Comparison of ENCODE assay signal across 14 cellular contexts in the genomic region with DNA sequence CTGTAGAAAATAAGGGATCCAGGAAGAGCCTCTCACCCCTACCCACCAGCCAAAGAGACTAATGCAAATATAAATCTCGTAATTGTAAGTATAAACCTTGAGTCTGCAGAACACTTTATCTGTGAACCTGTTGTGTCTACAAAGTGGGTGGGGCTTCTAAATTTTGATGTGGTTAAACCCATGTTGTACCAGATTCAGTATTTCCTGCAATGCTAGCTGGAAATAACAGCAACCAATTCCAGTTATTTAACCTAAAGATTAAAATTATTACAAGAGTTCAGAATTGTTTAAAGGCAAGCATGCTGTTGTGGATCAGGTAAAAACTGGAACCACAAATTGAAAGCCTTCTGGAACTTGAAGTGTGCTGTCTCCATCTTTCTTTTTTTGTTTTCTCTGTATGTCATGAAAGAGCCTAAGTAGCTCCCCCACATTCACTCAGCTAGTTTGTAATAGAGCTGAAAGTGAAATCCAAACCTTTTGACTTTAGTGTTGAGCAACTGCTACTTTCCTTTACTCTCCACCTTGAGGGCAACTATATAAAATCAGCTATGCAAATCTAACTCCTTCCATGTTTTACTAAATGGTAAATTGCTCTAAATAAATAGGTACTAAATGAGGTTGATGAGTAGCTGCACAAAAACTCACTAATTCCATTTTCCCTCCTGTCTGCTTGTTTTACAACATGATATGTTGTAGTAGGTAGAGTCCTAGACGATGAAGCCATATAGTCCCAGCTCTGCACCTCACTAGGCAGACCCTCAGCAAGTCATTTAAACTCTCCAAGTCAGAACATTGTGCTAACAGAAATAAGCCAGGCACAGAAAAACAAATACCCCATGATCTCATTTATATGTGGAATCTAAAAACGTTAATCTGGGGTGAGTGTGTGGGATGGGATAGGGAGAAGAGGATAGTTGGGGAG. TPM values are rescaled to one million over a fixed set of nuclear protein-coding genes. Genes with fewer than 3 reads are reported as not detected.
DNase-seq lines count a peak whose midpoint lies in the region; ATAC-seq and TF ChIP-seq lines count a peak whose summit lies in the region.
"Had no signal": no experiment of that assay in that cellular context is flagged by ENCODE, and none has a peak within 500 bp of the region (broad histone marks: within the 10 kb centered on the region; RNA-seq: fewer than 3 reads in every experiment).

No MANE protein-coding gene starts in this region.

- peak; percentile 88 for ATAC-seq in activated CD4-positive, alpha-beta T cell treated with anti-CD3 and anti-CD28 coated beads for 36 hours
- ATAC-seq in GM21717 (IDR thresholded peaks at IDR 0.05; ENCODE audit: unreplicated experiment) = peak; percentile 73

- POLR2A ChIA-PET in activated CD4-positive, alpha-beta T cell treated with anti-CD3 and anti-CD28 coated beads for 36 hours (lab: Charles Lee) = interaction anchor here (0.9 to 1.2 kb wide), 2 partner anchors 9 to 42 kb away, joined by 4 to 7 read pairs; no protein-coding TSS in a partner anchor
- POLR2A ChIA-PET in activated CD4-positive, alpha-beta memory T cell treated with anti-CD3 and anti-CD28 coated beads, Interleukin-2, amount 10 ng/mL, durations not matched to agents 7 days and 5 days (lab: Charles Lee) = interaction anchor here (0.8 to 3.8 kb wide), 10 partner anchors 10 to 53 kb away, joined by 3 to 49 read pairs (median 6); a partner anchor contains a TSS

- no peaks in the 10 kb centered on the region for H3K9me2 ChIP-seq in Karpas-422 (replicated peaks; ENCODE audit: insufficient read depth, low read length)

- no peaks in the 10 kb centered on the region for H3K27me3 Mint-ChIP-seq in activated CD4-positive, alpha-beta T cell treated with anti-CD3 and anti-CD28 coated beads for 36 hours
- H3K27me3 Mint-ChIP-seq in activated CD4-positive, alpha-beta memory T cell treated with anti-CD3 and anti-CD28 coated beads, Interleukin-2, amount 10 ng/mL, durations not matched to agents 7 days and 5 days = no peaks in the 10 kb centered on the region
- H3K27me3 Mint-ChIP-seq in nephron progenitor cell (ENCODE audit: low read depth, poor library complexity) (peaks cover 3% of the 10 kb centered on the region), mesothelial cell of epicardium (ENCODE audit: low read depth) (no peaks in the 10 kb centered on the region)

- no peak overlapping the region for H3K27ac ChIP-seq in Karpas-422 (ENCODE audit: low read length)
- H3K27ac ChIP-seq: esophagus muscularis mucosa, left ventricle myocardium inferior, SJSA1 had no signal

- H2AFZ ChIP-seq in Karpas-422 (ENCODE audit: low read length) = no peak overlapping the region

- peaks cover 86% of the 10 kb centered on the region for H3K4me1 Mint-ChIP-seq in activated CD4-positive, alpha-beta T cell treated with anti-CD3 and anti-CD28 coated beads for 36 hours
- peaks cover 74% of the 10 kb centered on the region for H3K4me1 Mint-ChIP-seq in activated CD4-positive, alpha-beta memory T cell treated with anti-CD3 and anti-CD28 coated beads, Interleukin-2, amount 10 ng/mL, durations not matched to agents 7 days and 5 days
- H3K4me1 Mint-ChIP-seq in nephron progenitor cell = peaks cover 21% of the 10 kb centered on the region
- H3K4me1 Mint-ChIP-seq in mesothelial cell of epicardium = peaks cover 16% of the 10 kb centered on the region
- H3K4me1 Mint-ChIP-seq: H9 had no signal

- H3K27ac Mint-ChIP-seq in activated CD4-positive, alpha-beta T cell treated with anti-CD3 and anti-CD28 coated beads for 36 hours = peak overlapping the region; percentile 85
- peak overlapping the region; percentile 62 for H3K27ac Mint-ChIP-seq in activated CD4-positive, alpha-beta memory T cell treated with anti-CD3 and anti-CD28 coated beads, Interleukin-2, amount 10 ng/mL, durations not matched to agents 7 days and 5 days
- H3K27ac Mint-ChIP-seq in nephron progenitor cell = peak overlapping the region; percentile 78
- no peak overlapping the region for H3K27ac Mint-ChIP-seq in mesothelial cell of epicardium

- intact Hi-C loops in activated CD4-positive, alpha-beta T cell treated with anti-CD3 and anti-CD28 coated beads for 36 hours (cut with DNase I, micrococcal nuclease) = loop anchor here in 1 of 2 experiments (2.0 kb wide), 1 partner anchor 16 kb away; no protein-coding TSS in a partner anchor

- H3K4me3 Mint-ChIP-seq in activated CD4-positive, alpha-beta T cell treated with anti-CD3 and anti-CD28 coated beads for 36 hours = peak overlapping the region; percentile 55
- peak overlapping the region; percentile 54 for H3K4me3 Mint-ChIP-seq in activated CD4-positive, alpha-beta memory T cell treated with anti-CD3 and anti-CD28 coated beads, Interleukin-2, amount 10 ng/mL, durations not matched to agents 7 days and 5 days
- H3K4me3 Mint-ChIP-seq in nephron progenitor cell (no peak overlapping the region), mesothelial cell of epicardium (no peak overlapping the region)
- H3K4me3 Mint-ChIP-seq: H9 had no signal

- H3K9me3 Mint-ChIP-seq in activated CD4-positive, alpha-beta T cell treated with anti-CD3 and anti-CD28 coated beads for 36 hours (ENCODE audit: low read depth) = peaks cover 4% of the 10 kb centered on the region
- H3K9me3 Mint-ChIP-seq in activated CD4-positive, alpha-beta memory T cell treated with anti-CD3 and anti-CD28 coated beads, Interleukin-2, amount 10 ng/mL, durations not matched to agents 7 days and 5 days = peaks cover 12% of the 10 kb centered on the region
- H3K9me3 Mint-ChIP-seq in nephron progenitor cell (no peaks in the 10 kb centered on the region), mesothelial cell of epicardium (peaks cover 7% of the 10 kb centered on the region)
- H3K9me3 Mint-ChIP-seq: H9 had no signal

- DNase-seq in activated CD4-positive, alpha-beta T cell treated with anti-CD3 and anti-CD28 coated beads for 36 hours = no peak
- no peak for DNase-seq in activated CD4-positive, alpha-beta T cell treated with anti-CD3 and anti-CD28 coated beads, Interleukin-2, amount 50 U/mL, for 1 hour
- no peak for DNase-seq in activated CD4-positive, alpha-beta memory T cell treated with anti-CD3 and anti-CD28 coated beads, Interleukin-2, amount 10 ng/mL, durations not matched to agents 7 days and 5 days
- DNase-seq in nephron progenitor cell (no peak), mesothelial cell of epicardium (ENCODE audit: low spot score in 2 of 2, unreplicated experiment in 2 of 2) (no peak), NK-92 (lab: John Stamatoyannopoulos, UW; ENCODE audit: unreplicated experiment) (no peak), Karpas-422 (no peak)
- DNase-seq: H9, hypothalamus, left ventricle myocardium inferior, transverse colon had no signal

- no peaks in the 10 kb centered on the region for H3K36me3 ChIP-seq in Karpas-422 (ENCODE audit: insufficient read depth, low read length)
- H3K36me3 ChIP-seq: esophagus muscularis mucosa, left ventricle myocardium inferior, SJSA1, transverse colon had no signal

- no peak overlapping the region for H3K4me3 ChIP-seq in Karpas-422 (ENCODE audit: low read length)
- H3K4me3 ChIP-seq: esophagus muscularis mucosa, left ventricle myocardium inferior, SJSA1, transverse colon had no signal

- no peak overlapping the region for H3K9ac ChIP-seq in Karpas-422 (ENCODE audit: low read length)

- H3K4me1 ChIP-seq in Karpas-422 (ENCODE audit: low read length) = no peaks in the 10 kb centered on the region
- H3K4me1 ChIP-seq: esophagus muscularis mucosa, left ventricle myocardium inferior, SJSA1, transverse colon had no signal

- TF ChIP-seq CTCF in nephron progenitor cell (IDR thresholded peaks at IDR 0.05) (no peak), mesothelial cell of epicardium (IDR thresholded peaks at IDR 0.05; ENCODE audit: unreplicated experiment) (no peak)

- H3K79me2 ChIP-seq in Karpas-422 (ENCODE audit: low read length) = no peaks in the 10 kb centered on the region

- H3K4me2 ChIP-seq in Karpas-422 (ENCODE audit: low read depth, low read length, poor library complexity, severe bottlenecking) = no peak overlapping the region

- H3K9me3 ChIP-seq in Karpas-422 (ENCODE audit: low read length) = peaks cover 30% of the 10 kb centered on the region
- H3K9me3 ChIP-seq: esophagus muscularis mucosa, left ventricle myocardium inferior, SJSA1, transverse colon had no signal

- CTCF ChIA-PET in activated CD4-positive, alpha-beta T cell treated with anti-CD3 and anti-CD28 coated beads for 36 hours (lab: Charles Lee) = interaction anchor here (0.7 to 1.9 kb wide), 10 partner anchors 8 to 158 kb away, joined by 3 to 12 read pairs (median 4); no protein-coding TSS in a partner anchor
- CTCF ChIA-PET in activated CD4-positive, alpha-beta memory T cell treated with anti-CD3 and anti-CD28 coated beads, Interleukin-2, amount 10 ng/mL, durations not matched to agents 7 days and 5 days (lab: Charles Lee) = interaction anchor here (0.9 to 2.8 kb wide), 6 partner anchors 11 to 54 kb away, joined by 3 to 11 read pairs (median 4); a partner anchor contains a TSS

- H4K20me1 ChIP-seq in Karpas-422 (ENCODE audit: insufficient read depth, low read depth, low read length) = no peaks in the 10 kb centered on the region

- no peaks in the 10 kb centered on the region for H3K27me3 ChIP-seq in Karpas-422 (ENCODE audit: low read length)
- H3K27me3 ChIP-seq: esophagus muscularis mucosa, SJSA1, transverse colon had no signal

- no peaks in the 10 kb centered on the region for H3K36me3 Mint-ChIP-seq in activated CD4-positive, alpha-beta T cell treated with anti-CD3 and anti-CD28 coated beads for 36 hours (ENCODE audit: low read depth)
- H3K36me3 Mint-ChIP-seq in activated CD4-positive, alpha-beta memory T cell treated with anti-CD3 and anti-CD28 coated beads, Interleukin-2, amount 10 ng/mL, durations not matched to agents 7 days and 5 days (ENCODE audit: low read depth) = peaks cover 33% of the 10 kb centered on the region
- no peaks in the 10 kb centered on the region for H3K36me3 Mint-ChIP-seq in nephron progenitor cell (ENCODE audit: low read depth)
- H3K36me3 Mint-ChIP-seq in mesothelial cell of epicardium = no peaks in the 10 kb centered on the region

RNA-seq across cellular contexts. Expression of a gene that starts 17.9 kb away (rescaled TPM):
- total RNA-seq in activated CD4-positive, alpha-beta T cell treated with anti-CD3 and anti-CD28 coated beads for 36 hours = 10 to 100 TPM; 22.9 to 24.5 TPM
- 10 to 100 TPM; 65.6 to 68.2 TPM for total RNA-seq in activated CD4-positive, alpha-beta memory T cell treated with anti-CD3 and anti-CD28 coated beads, Interleukin-2, amount 10 ng/mL, durations not matched to agents 7 days and 5 days
- not detected in 3 replicates for total RNA-seq in mesothelial cell of epicardium
- not detected in 2 replicates for total RNA-seq in Karpas-422 (2014; rRNA removed; shearing (Covaris generic); ENCODE audit: low replicate concordance)
- total RNA-seq: H9, SJSA1 had no signal

Comparison
In these comparisons a context has a peak if more than half of its experiments do, and no peak if none do; other contexts are left out.
1. H3K4me3 Mint-ChIP-seq: peak in activated CD4-positive, alpha-beta T cell treated with anti-CD3 and anti-CD28 coated beads for 36 hours (single experiment) and activated CD4-positive, alpha-beta memory T cell treated with anti-CD3 and anti-CD28 coated beads, Interleukin-2, amount 10 ng/mL, durations not matched to agents 7 days and 5 days (single experiment); none in nephron progenitor cell (single experiment) and mesothelial cell of epicardium (single experiment).
2. RNA of a gene that starts 17.9 kb away (total RNA-seq): 65.6 to 68.2 TPM in activated CD4-positive, alpha-beta memory T cell treated with anti-CD3 and anti-CD28 coated beads, Interleukin-2, amount 10 ng/mL, durations not matched to agents 7 days and 5 days and 22.9 to 24.5 TPM in activated CD4-positive, alpha-beta T cell treated with anti-CD3 and anti-CD28 coated beads for 36 hours; not detected in mesothelial cell of epicardium and not detected in Karpas-422; every median in the first group is over 10 times any median in the second.